8 cellular contexts compared by ENCODE assay signal in the genomic region with DNA sequence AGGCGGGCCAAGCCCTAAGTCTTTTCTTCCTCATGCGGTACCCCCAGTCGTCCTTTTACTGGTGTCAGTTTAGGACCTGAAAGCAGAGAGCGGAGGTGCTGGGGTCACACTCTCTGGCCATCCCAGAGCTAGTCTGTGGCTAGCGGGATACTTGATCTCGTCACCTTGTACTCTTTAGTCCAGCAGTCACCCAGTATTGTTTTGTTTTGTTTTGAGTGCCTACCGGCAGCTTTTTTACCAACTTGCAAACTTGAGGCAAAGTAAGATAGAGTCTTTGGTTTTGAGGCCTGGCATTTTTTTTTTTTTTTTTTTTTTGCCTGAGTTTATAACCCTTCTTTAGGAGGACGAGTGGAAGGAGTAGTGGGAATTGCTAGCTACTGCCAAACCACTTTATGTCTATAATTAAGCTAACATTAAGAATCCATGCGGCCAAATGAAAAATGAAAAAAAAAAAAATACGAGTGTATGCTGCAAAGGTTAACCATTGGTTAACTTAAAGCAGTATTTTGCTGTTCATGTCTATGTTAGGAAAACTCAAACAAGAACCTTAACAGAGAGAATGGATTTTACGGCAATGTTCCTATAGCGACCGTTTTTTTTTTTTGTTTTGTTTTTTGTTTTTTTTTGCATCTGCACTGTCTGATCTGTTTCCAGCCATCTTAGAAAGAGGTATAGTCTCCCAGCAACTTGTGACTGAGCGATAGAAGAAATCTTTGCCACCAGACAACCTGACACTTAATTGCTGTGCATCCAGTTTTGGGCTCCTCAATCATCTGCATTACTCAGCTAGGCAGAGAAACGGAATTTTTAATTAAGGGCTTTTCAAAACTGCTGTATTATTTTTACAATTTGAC. TPM values are rescaled to one million over a fixed set of nuclear protein-coding genes. Genes with fewer than 3 reads are reported as not detected.
DNase-seq lines count a peak whose midpoint lies in the region; ATAC-seq and TF ChIP-seq lines count a peak whose summit lies in the region.

No MANE protein-coding gene starts in this region.

- DNase-seq in activated CD8-positive, alpha-beta T cell treated with anti-CD3 and anti-CD28 coated beads, Interleukin-2, amount 10 ng/mL, durations not matched to agents 7 days and 5 days: no peak
- DNase-seq in left ventricle myocardium superior (no peak), globus pallidus (ENCODE audit: low spot score) (no peak)
- no peak for DNase-seq in stimulated activated CD4-positive, alpha-beta T cell treated with anti-CD3 and anti-CD28 coated beads, Interleukin-12 subunit alpha, Interleukin-12 subunit beta, amount 100 ng/mL, for 4 hours

- peaks cover 63% of the 10 kb centered on the region for H3K4me1 Mint-ChIP-seq in activated CD8-positive, alpha-beta T cell treated with anti-CD3 and anti-CD28 coated beads, Interleukin-2, amount 10 ng/mL, durations not matched to agents 7 days and 5 days (ENCODE audit: low read depth)

- intact Hi-C loops in left ventricle myocardium superior (cut with micrococcal nuclease): no loop called here

- H3K36me3 Mint-ChIP-seq in activated CD8-positive, alpha-beta T cell treated with anti-CD3 and anti-CD28 coated beads, Interleukin-2, amount 10 ng/mL, durations not matched to agents 7 days and 5 days (ENCODE audit: low read depth): peaks cover 44% of the 10 kb centered on the region

- CTCF ChIA-PET in activated CD8-positive, alpha-beta T cell treated with anti-CD3 and anti-CD28 coated beads, Interleukin-2, amount 10 ng/mL, durations not matched to agents 7 days and 5 days (lab: Charles Lee): interaction anchor here (0.8 to 3.6 kb wide), 25 partner anchors 9 to 279 kb away, joined by 3 to 21 read pairs (median 6); partner anchors contain the start of genes ECI2 and FAM50B

- ATAC-seq in GM18867 (IDR thresholded peaks at IDR 0.05; ENCODE audit: unreplicated experiment): peak; percentile 3
- ATAC-seq in HG03460 (IDR thresholded peaks at IDR 0.05; ENCODE audit: unreplicated experiment): peak; percentile 1
- ATAC-seq in activated CD8-positive, alpha-beta T cell treated with anti-CD3 and anti-CD28 coated beads, Interleukin-2, amount 10 ng/mL, durations not matched to agents 7 days and 5 days: no peak
- ATAC-seq in left ventricle myocardium superior: peak; percentile 4

- no peaks in the 10 kb centered on the region for H3K9me3 Mint-ChIP-seq in activated CD8-positive, alpha-beta T cell treated with anti-CD3 and anti-CD28 coated beads, Interleukin-2, amount 10 ng/mL, durations not matched to agents 7 days and 5 days (ENCODE audit: insufficient read depth)

- H3K27me3 Mint-ChIP-seq in activated CD8-positive, alpha-beta T cell treated with anti-CD3 and anti-CD28 coated beads, Interleukin-2, amount 10 ng/mL, durations not matched to agents 7 days and 5 days (ENCODE audit: low read depth): no peaks in the 10 kb centered on the region

- H3K27ac ChIP-seq in 22Rv1 (peak overlapping the region; percentile 99), skin epidermis (peak overlapping the region; percentile 88 to 99 (median 96))

- H3K4me3 Mint-ChIP-seq in activated CD8-positive, alpha-beta T cell treated with anti-CD3 and anti-CD28 coated beads, Interleukin-2, amount 10 ng/mL, durations not matched to agents 7 days and 5 days: peak overlapping the region; percentile 94

- POLR2A ChIA-PET in activated CD8-positive, alpha-beta T cell treated with anti-CD3 and anti-CD28 coated beads, Interleukin-2, amount 10 ng/mL, durations not matched to agents 7 days and 5 days (lab: Charles Lee): interaction anchor here (0.7 to 2.1 kb wide), 7 partner anchors 9 to 134 kb away, joined by 3 to 30 read pairs (median 4); partner anchors contain the start of gene ECI2

- H3K4me3 ChIP-seq in skin epidermis: peak overlapping the region; percentile 58 to 89 (median 84)

- peak; percentile 44 for TF ChIP-seq CTCF in 22Rv1 (IDR thresholded peaks at IDR 0.05)

- H3K27ac Mint-ChIP-seq in activated CD8-positive, alpha-beta T cell treated with anti-CD3 and anti-CD28 coated beads, Interleukin-2, amount 10 ng/mL, durations not matched to agents 7 days and 5 days: peak overlapping the region; percentile 93

RNA-seq across cellular contexts. Expression of gene FAM217A, which starts 56.8 kb away (rescaled TPM):
- not detected for total RNA-seq in activated CD8-positive, alpha-beta T cell treated with anti-CD3 and anti-CD28 coated beads, Interleukin-2, amount 10 ng/mL, durations not matched to agents 7 days and 5 days
- total RNA-seq in left ventricle myocardium superior: not detected
